Comparison of ENCODE assay signal across 14 cellular contexts in genomic region chr2:60352491-60353405, GRCh38.
A peak's percentile ranks its signal among the peaks of the same experiment; 100 is the strongest.
DNase-seq lines count a peak whose midpoint lies in the region; ATAC-seq, FAIRE-seq and TF ChIP-seq lines count a peak whose summit lies in the region.
"Had no signal": no experiment of that assay in that cellular context is flagged by ENCODE, and none has a peak within 500 bp of the region (broad histone marks: within the 10 kb centered on the region; RNA-seq: fewer than 3 reads in every experiment).

No MANE protein-coding gene starts in this region.

- POLR2A ChIA-PET in GM12878 (lab: Charles Lee): interaction anchor here (0.6 kb wide), 1 partner anchor 41 kb away, joined by 5 read pairs; no protein-coding TSS in a partner anchor

- H2AFZ ChIP-seq in GM12878 (ENCODE audit: control insufficient read depth, low read depth, low read length): peak overlapping the region; percentile 88

- BruUV-seq in GM12878 (replicated peaks; lab: Mats Ljungman, UMichigan): no TSS peak

- no peak for TF ChIP-seq RAD21 in GM12878 (IDR thresholded peaks at IDR 0.05; ENCODE audit: insufficient read depth, low read depth, low read length)

- H3K27ac ChIP-seq in GM12878 (ENCODE audit: control insufficient read depth, insufficient read depth): peak overlapping the region; percentile 99
- peak overlapping the region; percentile 66 for H3K27ac ChIP-seq in neutrophil
- H3K27ac ChIP-seq in ovary: no peak overlapping the region
- H3K27ac ChIP-seq in gastroesophageal sphincter: no peak overlapping the region
- H3K27ac ChIP-seq: KMS-11 had no signal

- WGBS in GM12878 (ENCODE audit: insufficient coverage, insufficient replicate concordance, low lambda C conversion rate, missing lambda C conversion rate): 2% methylated on average over 20 of the region's 20 CpGs
- 79 to 86% (median 83%) methylated on average over 20 of the region's 20 CpGs for WGBS in ovary, 3 donors
- 78 to 86% methylated on average over 6 to 14 of the region's 20 CpGs for WGBS in gastroesophageal sphincter (ENCODE audit: low coverage in 1 of 2), 2 donors

- 0 out of 2 replicates have a peak, but pooled peaks have one; percentile 17 for TF ChIP-seq POLR2A in GM12891 (IDR thresholded peaks at IDR 0.05; ENCODE audit: low read depth, low read length)
- TF ChIP-seq POLR2A in GM12878 (IDR thresholded peaks at IDR 0.05; ENCODE audit: low read depth, low read length): peak; percentile 44
- TF ChIP-seq POLR2A in ovary (IDR thresholded peaks at IDR 0.05): no peak
- no peak for TF ChIP-seq POLR2A in gastroesophageal sphincter (IDR thresholded peaks at IDR 0.05)

- no peaks in the 10 kb centered on the region for H4K20me1 ChIP-seq in GM12878 (ENCODE audit: control insufficient read depth, insufficient read depth)

- H3K9ac ChIP-seq in GM12878 (ENCODE audit: control insufficient read depth, insufficient read depth, low read length): peak overlapping the region; percentile 90
- H3K9ac ChIP-seq: KMS-11, SK-N-SH had no signal

- in situ Hi-C loops in GM12878 (cut with MboI): no loop called here

- CTCF ChIA-PET in GM12878 (lab: Yijun Ruan, JAX): interaction anchor here (1.1 to 1.7 kb wide), 4 partner anchors 14 to 104 kb away, joined by 3 to 6 read pairs (median 4); no protein-coding TSS in a partner anchor

- FAIRE-seq in GM12891 (lab: Jason Lieb, UNC) (peak; percentile 96), GM12878 (lab: Jason Lieb, UNC) (peak; percentile 18)

- no peaks in the 10 kb centered on the region; the same call in 1 of the 3 replicates for H3K9me3 ChIP-seq in GM12878 (replicated peaks; ENCODE audit: control insufficient read depth, insufficient read depth, low read length)
- no peaks in the 10 kb centered on the region for H3K9me3 ChIP-seq in neutrophil
- no peaks in the 10 kb centered on the region for H3K9me3 ChIP-seq in ovary
- H3K9me3 ChIP-seq in gastroesophageal sphincter: no peaks in the 10 kb centered on the region
- H3K9me3 ChIP-seq: SK-N-SH had no signal

- H3K4me3 ChIP-seq in GM12878 (peak overlapping the region; percentile 30; the same call in 1 of the 2 replicates), neutrophil (ENCODE audit: low read depth in 1 of 2, low read length in 1 of 2) (no peak overlapping the region), ovary (no peak overlapping the region), gastroesophageal sphincter (no peak overlapping the region)

- RAD21 ChIA-PET in GM12878 (lab: Charles Lee; ENCODE audit: unreplicated experiment): interaction anchor here (1.2 to 3.3 kb wide), 4 partner anchors 13 to 197 kb away, joined by 3 to 11 read pairs (median 6); no protein-coding TSS in a partner anchor

- no peak for DNase-seq in GM12891 (ENCODE audit: insufficient read length, low spot score)
- DNase-seq in GM12878 (ENCODE audit: low read depth, low spot score): no peak
- no peak for DNase-seq in DMS153 (lab: John Stamatoyannopoulos, UW)
- DNase-seq in stimulated activated CD4-positive, alpha-beta T cell treated with anti-CD3 and anti-CD28 coated beads, Interleukin-4, amount 100 ng/mL, for 24 hours: no peak
- no peak for DNase-seq in ovary
- DNase-seq: activated T-cell treated with anti-CD3 and anti-CD28 coated beads for 4 hours, immature natural killer cell, NCI-H2029, right cardiac atrium, SK-N-SH had no signal

- peaks cover 1% of the 10 kb centered on the region; the same call in 1 of the 2 replicates for H3K79me2 ChIP-seq in GM12878 (ENCODE audit: control insufficient read depth, insufficient read depth, low read length)

- TF ChIP-seq CTCF in GM12878 (IDR thresholded peaks at IDR 0.05 in 2 of 3, conservative IDR thresholded peaks at IDR 0.05 in 1 of 3; ENCODE audit: control insufficient read depth in 2 of 3, extremely low read depth in 1 of 3, insufficient read depth in 1 of 3, low read depth in 3 of 3, low read length in 3 of 3): no peak
- TF ChIP-seq CTCF in neutrophil (IDR thresholded peaks at IDR 0.05): no peak
- no peak for TF ChIP-seq CTCF in ovary (IDR thresholded peaks at IDR 0.05)
- TF ChIP-seq CTCF in gastroesophageal sphincter (IDR thresholded peaks at IDR 0.05): no peak

- intact Hi-C loops in GM12878 (cut with micrococcal nuclease; ENCODE audit: unreplicated experiment): loop anchor here (5.0 kb wide), 1 partner anchor 195 kb away; no protein-coding TSS in a partner anchor
- intact Hi-C loops in ovary (cut with DNase I): no loop called here

- H3K27me3 ChIP-seq in GM12878 (replicated peaks in 1 of 2; ENCODE audit: control insufficient read depth in 2 of 2, insufficient read depth in 2 of 2, low read length in 1 of 2) (no peaks in the 10 kb centered on the region), neutrophil (no peaks in the 10 kb centered on the region), ovary (no peaks in the 10 kb centered on the region), gastroesophageal sphincter (no peaks in the 10 kb centered on the region)

- H3K36me3 ChIP-seq in GM12878 (ENCODE audit: control insufficient read depth in 2 of 2, insufficient read depth in 2 of 2, low read length in 1 of 2) (no peaks in the 10 kb centered on the region), neutrophil (no peaks in the 10 kb centered on the region), ovary (no peaks in the 10 kb centered on the region), gastroesophageal sphincter (no peaks in the 10 kb centered on the region)

- H3K4me2 ChIP-seq in GM12878 (ENCODE audit: control insufficient read depth, insufficient read depth): peak overlapping the region; percentile 84
- H3K4me2 ChIP-seq: KMS-11, SK-N-SH had no signal

- SMC1A ChIA-PET in GM12878 (lab: Charles Lee; ENCODE audit: uncharacterized antibody, unreplicated experiment): interaction anchor here (0.7 to 3.0 kb wide), 9 partner anchors 9 to 1831 kb away, joined by 3 to 11 read pairs (median 4); no protein-coding TSS in a partner anchor

- TF ChIP-seq EP300 in GM12878 (IDR thresholded peaks at IDR 0.05; ENCODE audit: borderline replicate concordance in 1 of 2, control insufficient read depth in 1 of 2, low read depth in 2 of 2, low read length in 2 of 2) (no peak), ovary (IDR thresholded peaks at IDR 0.05) (no peak), gastroesophageal sphincter (IDR thresholded peaks at IDR 0.05) (no peak)

- peak; percentile 21 for ATAC-seq in HG03159 (IDR thresholded peaks at IDR 0.05; ENCODE audit: unreplicated experiment)
- peak; percentile 6; the same call in 2 of the 3 replicates for ATAC-seq in GM12878
- ATAC-seq in gastroesophageal sphincter: no peak

- peaks cover 69% of the 10 kb centered on the region for H3K4me1 ChIP-seq in GM12878 (ENCODE audit: control insufficient read depth, insufficient read depth, low read length)
- peaks cover 47 to 48% of the 10 kb centered on the region in 2 experiments for H3K4me1 ChIP-seq in neutrophil (ENCODE audit: control insufficient read depth in 1 of 2, insufficient read depth in 1 of 2, low read depth in 1 of 2, low read length in 1 of 2)
- H3K4me1 ChIP-seq in ovary (ENCODE audit: insufficient read depth): no peaks in the 10 kb centered on the region
- no peaks in the 10 kb centered on the region for H3K4me1 ChIP-seq in gastroesophageal sphincter

TF ChIP-seq in GM12891, 5 proteins besides CTCF, POLR2A, EP300 and RAD21:
- peak; percentile 46; the same call in 1 of the 2 replicates for TF ChIP-seq SPI1 (IDR thresholded peaks at IDR 0.05; ENCODE audit: low read depth, low read length)
- TF ChIP-seq POU2F2 (IDR thresholded peaks at IDR 0.05; ENCODE audit: low read depth, low read length): no peak

TF ChIP-seq in GM12878, 131 proteins besides CTCF, POLR2A, EP300 and RAD21 (continues in another document):
- TF ChIP-seq TCF7 (IDR thresholded peaks at IDR 0.05; ENCODE audit: borderline replicate concordance): no peak
- TF ChIP-seq TCF12 (IDR thresholded peaks at IDR 0.05; ENCODE audit: low read depth, low read length): peak; percentile 50; the same call in 1 of the 2 replicates
- TF ChIP-seq FOXK2 (IDR thresholded peaks at IDR 0.05): no peak
- TF ChIP-seq RUNX3 (IDR thresholded peaks at IDR 0.05; ENCODE audit: low read length): peak; percentile 34; the same call in 1 of the 2 replicates
- 0 out of 2 replicates have a peak, but pooled peaks have one; percentile 25 for TF ChIP-seq TCF3 (IDR thresholded peaks at IDR 0.05; ENCODE audit: borderline replicate concordance, insufficient read depth, low read depth, low read length)
- TF ChIP-seq CBX3 (IDR thresholded peaks at IDR 0.05; ENCODE audit: borderline replicate concordance, low read depth): no peak
- TF ChIP-seq FOS (IDR thresholded peaks at IDR 0.05; ENCODE audit: borderline replicate concordance, extremely low read depth, insufficient read length): no peak
- TF ChIP-seq PAX8 (IDR thresholded peaks at IDR 0.05): no peak
- TF ChIP-seq, protein P1, sequence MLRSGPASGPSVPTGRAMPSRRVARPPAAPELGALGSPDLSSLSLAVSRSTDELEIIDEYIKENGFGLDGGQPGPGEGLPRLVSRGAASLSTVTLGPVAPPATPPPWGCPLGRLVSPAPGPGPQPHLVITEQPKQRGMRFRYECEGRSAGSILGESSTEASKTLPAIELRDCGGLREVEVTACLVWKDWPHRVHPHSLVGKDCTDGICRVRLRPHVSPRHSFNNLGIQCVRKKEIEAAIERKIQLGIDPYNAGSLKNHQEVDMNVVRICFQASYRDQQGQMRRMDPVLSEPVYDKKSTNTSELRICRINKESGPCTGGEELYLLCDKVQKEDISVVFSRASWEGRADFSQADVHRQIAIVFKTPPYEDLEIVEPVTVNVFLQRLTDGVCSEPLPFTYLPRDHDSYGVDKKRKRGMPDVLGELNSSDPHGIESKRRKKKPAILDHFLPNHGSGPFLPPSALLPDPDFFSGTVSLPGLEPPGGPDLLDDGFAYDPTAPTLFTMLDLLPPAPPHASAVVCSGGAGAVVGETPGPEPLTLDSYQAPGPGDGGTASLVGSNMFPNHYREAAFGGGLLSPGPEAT (IDR thresholded peaks at IDR 0.05; ENCODE audit: low read depth): no peak
- no peak for TF ChIP-seq EZH2 (IDR thresholded peaks at IDR 0.05; ENCODE audit: borderline replicate concordance, control insufficient read depth, low read depth, low read length)
- TF ChIP-seq SPI1 (IDR thresholded peaks at IDR 0.05; ENCODE audit: borderline replicate concordance, insufficient read depth, low read depth, low read length): peak; percentile 3; the same call in 1 of the 2 replicates
- no peak for TF ChIP-seq ZNF217 (IDR thresholded peaks at IDR 0.05)

Comparison
In these comparisons a context has a peak if more than half of its experiments do, and no peak if none do; other contexts are left out.
1. POLR2A ChIP-seq: peak in GM12891 (single experiment) and GM12878 (single experiment); none in ovary (single experiment) and gastroesophageal sphincter (0 of 2).
2. H3K27ac ChIP-seq: peak in GM12878 (single experiment) and neutrophil (single experiment); none in ovary (0 of 2) and gastroesophageal sphincter (0 of 4).